ENCODE assay signal across 1 cellular context in genomic region chr6:30717129-30717844, GRCh38.
TF ChIP-seq lines count a peak whose summit lies in the region.

MDC1 (minus strand) TSS chr6:30717281; CDS start chr6:30715175, 2,106 bp downstream.

TF ChIP-seq in HepG2, 621 proteins besides CTCF, POLR2A, EP300 and RAD21 (continued from another document and continues in another):
- TF ChIP-seq, protein P1, sequence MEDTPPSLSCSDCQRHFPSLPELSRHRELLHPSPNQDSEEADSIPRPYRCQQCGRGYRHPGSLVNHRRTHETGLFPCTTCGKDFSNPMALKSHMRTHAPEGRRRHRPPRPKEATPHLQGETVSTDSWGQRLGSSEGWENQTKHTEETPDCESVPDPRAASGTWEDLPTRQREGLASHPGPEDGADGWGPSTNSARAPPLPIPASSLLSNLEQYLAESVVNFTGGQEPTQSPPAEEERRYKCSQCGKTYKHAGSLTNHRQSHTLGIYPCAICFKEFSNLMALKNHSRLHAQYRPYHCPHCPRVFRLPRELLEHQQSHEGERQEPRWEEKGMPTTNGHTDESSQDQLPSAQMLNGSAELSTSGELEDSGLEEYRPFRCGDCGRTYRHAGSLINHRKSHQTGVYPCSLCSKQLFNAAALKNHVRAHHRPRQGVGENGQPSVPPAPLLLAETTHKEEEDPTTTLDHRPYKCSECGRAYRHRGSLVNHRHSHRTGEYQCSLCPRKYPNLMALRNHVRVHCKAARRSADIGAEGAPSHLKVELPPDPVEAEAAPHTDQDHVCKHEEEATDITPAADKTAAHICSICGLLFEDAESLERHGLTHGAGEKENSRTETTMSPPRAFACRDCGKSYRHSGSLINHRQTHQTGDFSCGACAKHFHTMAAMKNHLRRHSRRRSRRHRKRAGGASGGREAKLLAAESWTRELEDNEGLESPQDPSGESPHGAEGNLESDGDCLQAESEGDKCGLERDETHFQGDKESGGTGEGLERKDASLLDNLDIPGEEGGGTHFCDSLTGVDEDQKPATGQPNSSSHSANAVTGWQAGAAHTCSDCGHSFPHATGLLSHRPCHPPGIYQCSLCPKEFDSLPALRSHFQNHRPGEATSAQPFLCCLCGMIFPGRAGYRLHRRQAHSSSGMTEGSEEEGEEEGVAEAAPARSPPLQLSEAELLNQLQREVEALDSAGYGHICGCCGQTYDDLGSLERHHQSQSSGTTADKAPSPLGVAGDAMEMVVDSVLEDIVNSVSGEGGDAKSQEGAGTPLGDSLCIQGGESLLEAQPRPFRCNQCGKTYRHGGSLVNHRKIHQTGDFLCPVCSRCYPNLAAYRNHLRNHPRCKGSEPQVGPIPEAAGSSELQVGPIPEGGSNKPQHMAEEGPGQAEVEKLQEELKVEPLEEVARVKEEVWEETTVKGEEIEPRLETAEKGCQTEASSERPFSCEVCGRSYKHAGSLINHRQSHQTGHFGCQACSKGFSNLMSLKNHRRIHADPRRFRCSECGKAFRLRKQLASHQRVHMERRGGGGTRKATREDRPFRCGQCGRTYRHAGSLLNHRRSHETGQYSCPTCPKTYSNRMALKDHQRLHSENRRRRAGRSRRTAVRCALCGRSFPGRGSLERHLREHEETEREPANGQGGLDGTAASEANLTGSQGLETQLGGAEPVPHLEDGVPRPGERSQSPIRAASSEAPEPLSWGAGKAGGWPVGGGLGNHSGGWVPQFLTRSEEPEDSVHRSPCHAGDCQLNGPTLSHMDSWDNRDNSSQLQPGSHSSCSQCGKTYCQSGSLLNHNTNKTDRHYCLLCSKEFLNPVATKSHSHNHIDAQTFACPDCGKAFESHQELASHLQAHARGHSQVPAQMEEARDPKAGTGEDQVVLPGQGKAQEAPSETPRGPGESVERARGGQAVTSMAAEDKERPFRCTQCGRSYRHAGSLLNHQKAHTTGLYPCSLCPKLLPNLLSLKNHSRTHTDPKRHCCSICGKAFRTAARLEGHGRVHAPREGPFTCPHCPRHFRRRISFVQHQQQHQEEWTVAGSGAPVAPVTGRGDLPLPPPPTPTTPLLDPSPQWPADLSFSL (CRISPR knock-in tag; IDR thresholded peaks at IDR 0.05): no peak
- TF ChIP-seq, protein P2, sequence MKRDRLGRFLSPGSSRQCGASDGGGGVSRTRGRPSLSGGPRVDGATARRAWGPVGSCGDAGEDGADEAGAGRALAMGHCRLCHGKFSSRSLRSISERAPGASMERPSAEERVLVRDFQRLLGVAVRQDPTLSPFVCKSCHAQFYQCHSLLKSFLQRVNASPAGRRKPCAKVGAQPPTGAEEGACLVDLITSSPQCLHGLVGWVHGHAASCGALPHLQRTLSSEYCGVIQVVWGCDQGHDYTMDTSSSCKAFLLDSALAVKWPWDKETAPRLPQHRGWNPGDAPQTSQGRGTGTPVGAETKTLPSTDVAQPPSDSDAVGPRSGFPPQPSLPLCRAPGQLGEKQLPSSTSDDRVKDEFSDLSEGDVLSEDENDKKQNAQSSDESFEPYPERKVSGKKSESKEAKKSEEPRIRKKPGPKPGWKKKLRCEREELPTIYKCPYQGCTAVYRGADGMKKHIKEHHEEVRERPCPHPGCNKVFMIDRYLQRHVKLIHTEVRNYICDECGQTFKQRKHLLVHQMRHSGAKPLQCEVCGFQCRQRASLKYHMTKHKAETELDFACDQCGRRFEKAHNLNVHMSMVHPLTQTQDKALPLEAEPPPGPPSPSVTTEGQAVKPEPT (CRISPR knock-in tag; IDR thresholded peaks at IDR 0.05; ENCODE audit: low read depth): no peak
- TF ChIP-seq THAP11 (CRISPR knock-in tag; IDR thresholded peaks at IDR 0.05) (peak; percentile 98), ZFP82 (CRISPR knock-in tag; IDR thresholded peaks at IDR 0.05; ENCODE audit: borderline replicate concordance) (0 out of 2 replicates have a peak, but pooled peaks have one; percentile 65), ARNTL (CRISPR knock-in tag; IDR thresholded peaks at IDR 0.05) (peak; percentile 85), ZNF879 (CRISPR knock-in tag; IDR thresholded peaks at IDR 0.05) (no peak), ZNF724P (CRISPR knock-in tag; IDR thresholded peaks at IDR 0.05; ENCODE audit: borderline replicate concordance) (peak; percentile 97), ELF1 (CRISPR knock-in tag; IDR thresholded peaks at IDR 0.05) (peak; percentile 86), ZFP62 (CRISPR knock-in tag; IDR thresholded peaks at IDR 0.05) (no peak), ZNF678 (CRISPR knock-in tag; IDR thresholded peaks at IDR 0.05) (no peak), BCL3 (CRISPR knock-in tag; IDR thresholded peaks at IDR 0.05) (peak; percentile 66), ZNF558 (CRISPR knock-in tag; IDR thresholded peaks at IDR 0.05; ENCODE audit: borderline replicate concordance) (no peak), ZNF20 (CRISPR knock-in tag; IDR thresholded peaks at IDR 0.05) (0 out of 2 replicates have a peak, but pooled peaks have one; percentile 22), THYN1 (CRISPR knock-in tag; IDR thresholded peaks at IDR 0.05; ENCODE audit: borderline replicate concordance, low read depth) (0 out of 2 replicates have a peak, but pooled peaks have one; percentile 35), NFIB (CRISPR knock-in tag; IDR thresholded peaks at IDR 0.05; ENCODE audit: borderline replicate concordance) (no peak), HDAC6 (IDR thresholded peaks at IDR 0.05; ENCODE audit: low read depth, low read length) (no peak), YEATS4 (CRISPR knock-in tag; IDR thresholded peaks at IDR 0.05; ENCODE audit: borderline replicate concordance) (peak; percentile 97), SP5 (CRISPR knock-in tag; IDR thresholded peaks at IDR 0.05; ENCODE audit: borderline replicate concordance, low read depth) (peak; percentile 95), STAG1 (CRISPR knock-in tag; IDR thresholded peaks at IDR 0.05) (peak; percentile 24; the same call in 1 of the 2 replicates), ZNF691 (CRISPR knock-in tag; IDR thresholded peaks at IDR 0.05; ENCODE audit: borderline replicate concordance, low read depth) (peak; percentile 95; the same call in 1 of the 2 replicates), HNRNPK (IDR thresholded peaks at IDR 0.05; ENCODE audit: low read depth, low read length, poor library complexity, severe bottlenecking) (no peak), ZXDC (CRISPR knock-in tag; IDR thresholded peaks at IDR 0.05) (no peak), KDM5B (CRISPR knock-in tag; IDR thresholded peaks at IDR 0.05; ENCODE audit: borderline replicate concordance) (0 out of 2 replicates have a peak, but pooled peaks have one; percentile 60), SRSF1 (optimal IDR thresholded peaks at IDR 0.05; ENCODE audit: low read depth, low read length) (no peak), TGIF2 (CRISPR knock-in tag; IDR thresholded peaks at IDR 0.05) (peak; percentile 98), RFX1 (IDR thresholded peaks at IDR 0.05) (no peak), ZNF224 (CRISPR knock-in tag; IDR thresholded peaks at IDR 0.05) (peak; percentile 92), ZNF24 (IDR thresholded peaks at IDR 0.05) (no peak), ZSCAN30 (CRISPR knock-in tag; IDR thresholded peaks at IDR 0.05) (no peak), NONO (IDR thresholded peaks at IDR 0.05) (no peak), NONO (CRISPR knock-in tag; conservative IDR thresholded peaks at IDR 0.05) (peak; percentile 99), FOSL1 (CRISPR knock-in tag; IDR thresholded peaks at IDR 0.05; ENCODE audit: borderline replicate concordance) (no peak)
- TF ChIP-seq, protein P3, sequence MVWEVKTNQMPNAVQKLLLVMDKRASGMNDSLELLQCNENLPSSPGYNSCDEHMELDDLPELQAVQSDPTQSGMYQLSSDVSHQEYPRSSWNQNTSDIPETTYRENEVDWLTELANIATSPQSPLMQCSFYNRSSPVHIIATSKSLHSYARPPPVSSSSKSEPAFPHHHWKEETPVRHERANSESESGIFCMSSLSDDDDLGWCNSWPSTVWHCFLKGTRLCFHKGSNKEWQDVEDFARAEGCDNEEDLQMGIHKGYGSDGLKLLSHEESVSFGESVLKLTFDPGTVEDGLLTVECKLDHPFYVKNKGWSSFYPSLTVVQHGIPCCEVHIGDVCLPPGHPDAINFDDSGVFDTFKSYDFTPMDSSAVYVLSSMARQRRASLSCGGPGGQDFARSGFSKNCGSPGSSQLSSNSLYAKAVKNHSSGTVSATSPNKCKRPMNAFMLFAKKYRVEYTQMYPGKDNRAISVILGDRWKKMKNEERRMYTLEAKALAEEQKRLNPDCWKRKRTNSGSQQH (CRISPR knock-in tag; IDR thresholded peaks at IDR 0.05; ENCODE audit: low read depth): peak; percentile 98
- TF ChIP-seq, protein P4, sequence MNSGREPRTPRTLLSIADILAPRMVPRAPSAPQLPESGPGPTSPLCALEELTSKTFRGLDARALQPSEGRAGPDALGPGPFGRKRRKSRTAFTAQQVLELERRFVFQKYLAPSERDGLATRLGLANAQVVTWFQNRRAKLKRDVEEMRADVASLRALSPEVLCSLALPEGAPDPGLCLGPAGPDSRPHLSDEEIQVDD (CRISPR knock-in tag; IDR thresholded peaks at IDR 0.05; ENCODE audit: borderline replicate concordance): 0 out of 2 replicates have a peak, but pooled peaks have one; percentile 22
- TF ChIP-seq, protein P5, sequence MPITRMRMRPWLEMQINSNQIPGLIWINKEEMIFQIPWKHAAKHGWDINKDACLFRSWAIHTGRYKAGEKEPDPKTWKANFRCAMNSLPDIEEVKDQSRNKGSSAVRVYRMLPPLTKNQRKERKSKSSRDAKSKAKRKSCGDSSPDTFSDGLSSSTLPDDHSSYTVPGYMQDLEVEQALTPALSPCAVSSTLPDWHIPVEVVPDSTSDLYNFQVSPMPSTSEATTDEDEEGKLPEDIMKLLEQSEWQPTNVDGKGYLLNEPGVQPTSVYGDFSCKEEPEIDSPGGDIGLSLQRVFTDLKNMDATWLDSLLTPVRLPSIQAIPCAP (CRISPR knock-in tag; IDR thresholded peaks at IDR 0.05; ENCODE audit: low read depth): peak; percentile 14; the same call in 1 of the 2 replicates
- TF ChIP-seq, protein P6, sequence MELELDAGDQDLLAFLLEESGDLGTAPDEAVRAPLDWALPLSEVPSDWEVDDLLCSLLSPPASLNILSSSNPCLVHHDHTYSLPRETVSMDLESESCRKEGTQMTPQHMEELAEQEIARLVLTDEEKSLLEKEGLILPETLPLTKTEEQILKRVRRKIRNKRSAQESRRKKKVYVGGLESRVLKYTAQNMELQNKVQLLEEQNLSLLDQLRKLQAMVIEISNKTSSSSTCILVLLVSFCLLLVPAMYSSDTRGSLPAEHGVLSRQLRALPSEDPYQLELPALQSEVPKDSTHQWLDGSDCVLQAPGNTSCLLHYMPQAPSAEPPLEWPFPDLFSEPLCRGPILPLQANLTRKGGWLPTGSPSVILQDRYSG (CRISPR knock-in tag; IDR thresholded peaks at IDR 0.05): no peak
- TF ChIP-seq, protein P7, sequence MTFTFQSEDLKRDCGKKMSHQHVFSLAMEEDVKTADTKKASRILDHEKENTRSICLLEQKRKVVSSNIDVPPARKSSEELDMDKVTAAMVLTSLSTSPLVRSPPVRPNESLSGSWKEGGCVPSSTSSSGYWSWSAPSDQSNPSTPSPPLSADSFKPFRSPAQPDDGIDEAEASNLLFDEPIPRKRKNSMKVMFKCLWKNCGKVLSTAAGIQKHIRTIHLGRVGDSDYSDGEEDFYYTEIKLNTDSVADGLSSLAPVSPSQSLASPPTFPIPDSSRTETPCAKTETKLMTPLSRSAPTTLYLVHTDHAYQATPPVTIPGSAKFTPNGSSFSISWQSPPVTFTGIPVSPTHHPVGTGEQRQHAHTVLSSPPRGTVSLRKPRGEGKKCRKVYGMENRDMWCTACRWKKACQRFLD (CRISPR knock-in tag; IDR thresholded peaks at IDR 0.05; ENCODE audit: borderline replicate concordance): 0 out of 2 replicates have a peak, but pooled peaks have one; percentile 90
- TF ChIP-seq, protein P8, sequence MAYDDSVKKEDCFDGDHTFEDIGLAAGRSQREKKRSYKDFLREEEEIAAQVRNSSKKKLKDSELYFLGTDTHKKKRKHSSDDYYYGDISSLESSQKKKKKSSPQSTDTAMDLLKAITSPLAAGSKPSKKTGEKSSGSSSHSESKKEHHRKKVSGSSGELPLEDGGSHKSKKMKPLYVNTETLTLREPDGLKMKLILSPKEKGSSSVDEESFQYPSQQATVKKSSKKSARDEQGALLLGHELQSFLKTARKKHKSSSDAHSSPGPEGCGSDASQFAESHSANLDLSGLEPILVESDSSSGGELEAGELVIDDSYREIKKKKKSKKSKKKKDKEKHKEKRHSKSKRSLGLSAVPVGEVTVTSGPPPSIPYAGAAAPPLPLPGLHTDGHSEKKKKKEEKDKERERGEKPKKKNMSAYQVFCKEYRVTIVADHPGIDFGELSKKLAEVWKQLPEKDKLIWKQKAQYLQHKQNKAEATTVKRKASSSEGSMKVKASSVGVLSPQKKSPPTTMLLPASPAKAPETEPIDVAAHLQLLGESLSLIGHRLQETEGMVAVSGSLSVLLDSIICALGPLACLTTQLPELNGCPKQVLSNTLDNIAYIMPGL (CRISPR knock-in tag; IDR thresholded peaks at IDR 0.05; ENCODE audit: borderline replicate concordance in 1 of 2, low read depth in 1 of 2): peak; percentile 95
